ENCODE assay signal across 8 cellular contexts in genomic region chr2:10432315-10433181, GRCh38.
DNase-seq lines count a peak whose midpoint lies in the region; ATAC-seq, FAIRE-seq and TF ChIP-seq lines count a peak whose summit lies in the region.

No MANE protein-coding gene starts in this region.

- H3K27ac ChIP-seq in duodenal mucosa (ENCODE audit: low read depth, low read length): peak overlapping the region; percentile 88

- peak overlapping the region; percentile 30 for H3K4me3 Mint-ChIP-seq in nephron progenitor cell

- peaks cover 17% of the 10 kb centered on the region for H3K27me3 Mint-ChIP-seq in nephron progenitor cell (ENCODE audit: low read depth, poor library complexity)

- peaks cover 0 to 7% of the 10 kb centered on the region in 2 donors for H3K36me3 ChIP-seq in duodenal mucosa (ENCODE audit: control insufficient read depth in 1 of 2, insufficient read depth in 2 of 2, low read length in 2 of 2)

- DNase-seq in EL (peak; percentile 29), HTR-8/SVneo (ENCODE audit: insufficient read length, low spot score) (no peak), nephron progenitor cell (peak; percentile 40), Kasumi-1 (lab: John Stamatoyannopoulos, UW) (no peak), NCI-H510A treated with DMSO at 0.1 percent for 48 hours (lab: John Stamatoyannopoulos, UW) (no peak), HCEC 1CT (no peak)

- FAIRE-seq in HTR-8/SVneo (lab: Jason Lieb, UNC): peak; percentile 72

- no peak for ATAC-seq in HG03378 (IDR thresholded peaks at IDR 0.05; ENCODE audit: unreplicated experiment)

- peaks cover 23% of the 10 kb centered on the region for H3K4me1 Mint-ChIP-seq in nephron progenitor cell

- H3K27ac Mint-ChIP-seq in nephron progenitor cell: no peak overlapping the region

- peak overlapping the region; percentile 55 for H3K4me3 ChIP-seq in duodenal mucosa (ENCODE audit: low read depth in 1 of 2, low read length in 2 of 2)

- no peaks in the 10 kb centered on the region for H3K36me3 Mint-ChIP-seq in nephron progenitor cell (ENCODE audit: low read depth)

- no peaks in the 10 kb centered on the region for H3K9me3 Mint-ChIP-seq in nephron progenitor cell

- peaks cover 30 to 37% of the 10 kb centered on the region in 2 donors for H3K4me1 ChIP-seq in duodenal mucosa (ENCODE audit: control insufficient read depth in 1 of 2, insufficient read depth in 2 of 2, low read length in 2 of 2)

- no peak for TF ChIP-seq CTCF in nephron progenitor cell (IDR thresholded peaks at IDR 0.05)

- H3K9ac ChIP-seq in duodenal mucosa (ENCODE audit: low read depth in 1 of 2, low read length in 2 of 2): peak overlapping the region; percentile 54 to 64

- no peaks in the 10 kb centered on the region for H3K9me3 ChIP-seq in duodenal mucosa (ENCODE audit: control insufficient read depth in 1 of 2, low read length in 2 of 2)

- H3K27me3 ChIP-seq in duodenal mucosa (ENCODE audit: control insufficient read depth in 1 of 2, insufficient read depth in 2 of 2, low read length in 2 of 2): no peaks in the 10 kb centered on the region

Comparison
In these comparisons a context has a peak if more than half of its experiments do, and no peak if none do; other contexts are left out.
1. DNase-seq: peak in EL (single experiment) and nephron progenitor cell (single experiment); none in HTR-8/SVneo (single experiment), Kasumi-1 (0 of 2), NCI-H510A treated with DMSO at 0.1 percent for 48 hours (single experiment) and HCEC 1CT (single experiment).